ENCODE assay signal across 1 cellular context in the genomic region with DNA sequence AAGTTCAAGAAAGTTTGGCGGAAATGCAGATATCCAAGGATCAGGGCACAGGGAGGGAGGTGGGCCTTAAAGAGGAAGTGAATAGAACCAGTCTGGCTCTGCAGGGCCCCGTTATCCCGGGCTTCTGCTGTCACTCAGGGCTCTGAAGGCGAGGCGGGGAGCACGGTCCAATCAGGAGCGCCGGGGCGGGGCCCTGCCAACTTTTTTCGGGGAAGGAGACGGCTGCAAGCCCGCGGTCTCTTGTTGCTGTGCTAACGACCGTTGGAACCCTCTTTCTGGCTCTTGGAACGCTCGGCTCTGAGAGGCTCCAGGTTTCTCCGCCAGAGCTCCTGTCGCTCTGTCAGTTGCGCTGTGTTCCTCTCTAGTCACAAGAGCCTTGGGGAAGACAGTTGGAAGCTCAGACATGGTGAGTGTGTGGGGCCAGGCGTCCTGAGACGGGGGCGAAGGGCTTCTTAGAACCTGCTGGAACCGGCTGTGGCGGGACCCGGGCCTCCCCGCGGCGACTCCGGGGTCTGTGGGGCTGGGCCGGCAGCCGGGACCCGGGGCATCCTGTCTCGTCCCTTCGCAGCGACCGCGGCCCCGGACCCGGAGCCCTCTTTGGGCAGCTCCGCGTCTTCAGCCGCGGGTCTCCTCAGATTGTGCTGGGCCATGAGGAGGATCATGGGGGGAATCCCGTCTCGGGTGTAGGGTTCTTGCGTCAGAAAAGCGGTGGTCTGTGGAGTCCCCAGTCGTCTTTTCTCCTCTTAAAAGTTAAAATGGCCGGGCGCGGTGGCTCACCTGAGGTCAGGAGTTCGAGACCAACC.
TF ChIP-seq lines count a peak whose summit lies in the region.

No MANE protein-coding gene starts in this region.

TF ChIP-seq in WTC11, 78 proteins besides CTCF, POLR2A, EP300 and RAD21 (continued from another document and continues in another):
- TF ChIP-seq ARID4B (CRISPR knock-in tag; IDR thresholded peaks at IDR 0.05; ENCODE audit: borderline replicate concordance) (0 out of 2 replicates have a peak, but pooled peaks have one; percentile 66), ZNF281 (CRISPR knock-in tag; IDR thresholded peaks at IDR 0.05) (no peak), ZSCAN18 (CRISPR knock-in tag; IDR thresholded peaks at IDR 0.05) (no peak), USF1 (CRISPR knock-in tag; IDR thresholded peaks at IDR 0.05) (peak; percentile 30; the same call in 1 of the 2 replicates), ELF4 (CRISPR knock-in tag; IDR thresholded peaks at IDR 0.05; ENCODE audit: low read depth) (0 out of 2 replicates have a peak, but pooled peaks have one; percentile 62), AR (CRISPR knock-in tag; IDR thresholded peaks at IDR 0.05) (no peak), EMX1 (CRISPR knock-in tag; IDR thresholded peaks at IDR 0.05) (no peak), E2F5 (CRISPR knock-in tag; IDR thresholded peaks at IDR 0.05) (0 out of 2 replicates have a peak, but pooled peaks have one; percentile 61), NFYB (CRISPR knock-in tag; conservative IDR thresholded peaks at IDR 0.05; ENCODE audit: low read depth) (peak; percentile 71), MAX (CRISPR knock-in tag; IDR thresholded peaks at IDR 0.05) (peak; percentile 59), PRDM15 (CRISPR knock-in tag; IDR thresholded peaks at IDR 0.05) (no peak), NR1H2 (CRISPR knock-in tag; IDR thresholded peaks at IDR 0.05) (0 out of 2 replicates have a peak, but pooled peaks have one; percentile 19)
- TF ChIP-seq, protein P1, sequence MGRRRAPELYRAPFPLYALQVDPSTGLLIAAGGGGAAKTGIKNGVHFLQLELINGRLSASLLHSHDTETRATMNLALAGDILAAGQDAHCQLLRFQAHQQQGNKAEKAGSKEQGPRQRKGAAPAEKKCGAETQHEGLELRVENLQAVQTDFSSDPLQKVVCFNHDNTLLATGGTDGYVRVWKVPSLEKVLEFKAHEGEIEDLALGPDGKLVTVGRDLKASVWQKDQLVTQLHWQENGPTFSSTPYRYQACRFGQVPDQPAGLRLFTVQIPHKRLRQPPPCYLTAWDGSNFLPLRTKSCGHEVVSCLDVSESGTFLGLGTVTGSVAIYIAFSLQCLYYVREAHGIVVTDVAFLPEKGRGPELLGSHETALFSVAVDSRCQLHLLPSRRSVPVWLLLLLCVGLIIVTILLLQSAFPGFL (CRISPR knock-in tag; IDR thresholded peaks at IDR 0.05; ENCODE audit: borderline replicate concordance), result no peak
- TF ChIP-seq, protein P2, sequence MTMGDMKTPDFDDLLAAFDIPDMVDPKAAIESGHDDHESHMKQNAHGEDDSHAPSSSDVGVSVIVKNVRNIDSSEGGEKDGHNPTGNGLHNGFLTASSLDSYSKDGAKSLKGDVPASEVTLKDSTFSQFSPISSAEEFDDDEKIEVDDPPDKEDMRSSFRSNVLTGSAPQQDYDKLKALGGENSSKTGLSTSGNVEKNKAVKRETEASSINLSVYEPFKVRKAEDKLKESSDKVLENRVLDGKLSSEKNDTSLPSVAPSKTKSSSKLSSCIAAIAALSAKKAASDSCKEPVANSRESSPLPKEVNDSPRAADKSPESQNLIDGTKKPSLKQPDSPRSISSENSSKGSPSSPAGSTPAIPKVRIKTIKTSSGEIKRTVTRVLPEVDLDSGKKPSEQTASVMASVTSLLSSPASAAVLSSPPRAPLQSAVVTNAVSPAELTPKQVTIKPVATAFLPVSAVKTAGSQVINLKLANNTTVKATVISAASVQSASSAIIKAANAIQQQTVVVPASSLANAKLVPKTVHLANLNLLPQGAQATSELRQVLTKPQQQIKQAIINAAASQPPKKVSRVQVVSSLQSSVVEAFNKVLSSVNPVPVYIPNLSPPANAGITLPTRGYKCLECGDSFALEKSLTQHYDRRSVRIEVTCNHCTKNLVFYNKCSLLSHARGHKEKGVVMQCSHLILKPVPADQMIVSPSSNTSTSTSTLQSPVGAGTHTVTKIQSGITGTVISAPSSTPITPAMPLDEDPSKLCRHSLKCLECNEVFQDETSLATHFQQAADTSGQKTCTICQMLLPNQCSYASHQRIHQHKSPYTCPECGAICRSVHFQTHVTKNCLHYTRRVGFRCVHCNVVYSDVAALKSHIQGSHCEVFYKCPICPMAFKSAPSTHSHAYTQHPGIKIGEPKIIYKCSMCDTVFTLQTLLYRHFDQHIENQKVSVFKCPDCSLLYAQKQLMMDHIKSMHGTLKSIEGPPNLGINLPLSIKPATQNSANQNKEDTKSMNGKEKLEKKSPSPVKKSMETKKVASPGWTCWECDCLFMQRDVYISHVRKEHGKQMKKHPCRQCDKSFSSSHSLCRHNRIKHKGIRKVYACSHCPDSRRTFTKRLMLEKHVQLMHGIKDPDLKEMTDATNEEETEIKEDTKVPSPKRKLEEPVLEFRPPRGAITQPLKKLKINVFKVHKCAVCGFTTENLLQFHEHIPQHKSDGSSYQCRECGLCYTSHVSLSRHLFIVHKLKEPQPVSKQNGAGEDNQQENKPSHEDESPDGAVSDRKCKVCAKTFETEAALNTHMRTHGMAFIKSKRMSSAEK (CRISPR knock-in tag; IDR thresholded peaks at IDR 0.05; ENCODE audit: borderline replicate concordance), result no peak
- TF ChIP-seq, protein P3, sequence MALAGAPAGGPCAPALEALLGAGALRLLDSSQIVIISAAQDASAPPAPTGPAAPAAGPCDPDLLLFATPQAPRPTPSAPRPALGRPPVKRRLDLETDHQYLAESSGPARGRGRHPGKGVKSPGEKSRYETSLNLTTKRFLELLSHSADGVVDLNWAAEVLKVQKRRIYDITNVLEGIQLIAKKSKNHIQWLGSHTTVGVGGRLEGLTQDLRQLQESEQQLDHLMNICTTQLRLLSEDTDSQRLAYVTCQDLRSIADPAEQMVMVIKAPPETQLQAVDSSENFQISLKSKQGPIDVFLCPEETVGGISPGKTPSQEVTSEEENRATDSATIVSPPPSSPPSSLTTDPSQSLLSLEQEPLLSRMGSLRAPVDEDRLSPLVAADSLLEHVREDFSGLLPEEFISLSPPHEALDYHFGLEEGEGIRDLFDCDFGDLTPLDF (CRISPR knock-in tag; IDR thresholded peaks at IDR 0.05), result no peak
